In genomic region chr11:2681408-2682145, GRCh38 we compare ENCODE assay signal across 1 cellular context.
TF ChIP-seq lines count a peak whose summit lies in the region.

No MANE protein-coding gene starts in this region.

TF ChIP-seq in WTC11, 78 proteins besides CTCF, POLR2A, EP300 and RAD21 (continued from another document):
- no peak for TF ChIP-seq E2F1 (CRISPR knock-in tag; IDR thresholded peaks at IDR 0.05)
